18 cellular contexts compared by ENCODE assay signal in the genomic region with DNA sequence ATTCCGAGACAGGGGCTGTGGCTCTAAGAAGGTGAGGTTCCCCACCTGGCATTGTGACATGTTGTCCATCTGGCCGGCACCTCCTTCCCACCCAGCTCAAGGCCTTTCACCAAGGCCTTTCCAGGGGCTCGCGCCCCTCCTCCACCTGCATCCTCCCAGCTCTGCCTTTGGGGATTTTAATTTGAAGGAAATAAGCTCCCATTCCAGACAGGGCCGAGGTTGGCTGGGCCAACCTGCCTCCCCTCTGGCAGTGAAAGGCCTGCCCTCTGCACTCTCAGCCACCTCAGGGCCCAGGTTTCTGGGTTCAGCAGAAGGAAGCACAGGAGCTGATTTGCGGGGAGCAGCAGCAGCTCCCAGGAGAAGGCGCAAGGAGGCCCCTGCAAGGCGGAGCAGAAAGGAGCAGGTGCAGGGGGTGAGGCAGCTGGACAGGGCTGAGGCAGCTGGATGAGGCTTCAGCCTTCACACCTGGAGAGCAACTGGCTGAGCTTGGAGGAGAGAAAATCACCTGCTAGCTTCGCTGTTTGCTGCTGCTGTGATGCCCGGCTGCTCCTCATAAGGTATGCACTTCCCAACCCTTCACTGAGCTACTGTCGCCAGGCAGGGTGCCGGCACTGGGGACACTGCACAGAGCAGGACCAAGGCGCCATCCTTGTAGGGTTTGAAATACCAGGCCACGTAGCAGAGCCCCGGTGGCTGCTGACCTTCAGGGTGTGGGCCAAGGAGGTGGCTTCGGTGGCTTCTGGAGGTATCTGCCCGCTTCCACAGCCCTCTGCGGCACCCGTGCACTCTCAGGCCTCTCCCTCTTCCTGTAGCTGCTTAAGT.
"Had no signal": no experiment of that assay in that cellular context is flagged by ENCODE, and none has a peak within 500 bp of the region (broad histone marks: within the 10 kb centered on the region; RNA-seq: fewer than 3 reads in every experiment).

No MANE protein-coding gene starts in this region.

- DNase-seq: activated CD4-positive, alpha-beta T cell treated with anti-CD3 and anti-CD28 coated beads, Interleukin-2, amount 50 U/mL, for 4 hours; activated CD8-positive, alpha-beta memory T cell treated with anti-CD3 and anti-CD28 coated beads, Interleukin-2, amount 50 U/mL, for 48 hours; activated naive CD4-positive, alpha-beta T cell treated with Interleukin-2 at 50 U/mL for 16 hours; activated naive CD8-positive, alpha-beta T cell treated with anti-CD3 and anti-CD28 coated beads for 36 hours; activated T-cell treated with anti-CD3 and anti-CD28 coated beads, Interleukin-2, amount 50 U/mL, for 4 hours; central memory CD4-positive, alpha-beta T cell; esophagus squamous epithelium; gastrocnemius medialis; hippocampal formation; kidney glomerular epithelial cell; left lung; naive B cell; retina; stimulated activated CD4-positive, alpha-beta T cell treated with anti-CD3 and anti-CD28 coated beads, Interleukin-4, amount 100 ng/mL, for 1 hour; stimulated activated naive CD4-positive, alpha-beta T cell; T-helper 9 cell; upper lobe of right lung had no signal

- H3K4me3 ChIP-seq: esophagus squamous epithelium, gastrocnemius medialis, left lung, lung, upper lobe of right lung had no signal

- ATAC-seq: activated T-cell treated with anti-CD3 and anti-CD28 coated beads, Interleukin-2, amount 50 U/mL, for 4 hours; gastrocnemius medialis; left lung; upper lobe of right lung had no signal

- H3K4me1 ChIP-seq: esophagus squamous epithelium, gastrocnemius medialis, left lung, upper lobe of right lung had no signal

- H3K27ac ChIP-seq: esophagus squamous epithelium, gastrocnemius medialis, left lung, upper lobe of right lung had no signal

- H3K27me3 ChIP-seq: gastrocnemius medialis had no signal

- H3K36me3 ChIP-seq: esophagus squamous epithelium, gastrocnemius medialis, left lung, upper lobe of right lung had no signal

- H3K9me3 ChIP-seq: esophagus squamous epithelium, gastrocnemius medialis, left lung, upper lobe of right lung had no signal
